Comparison of ENCODE assay signal across 8 cellular contexts in the genomic region with DNA sequence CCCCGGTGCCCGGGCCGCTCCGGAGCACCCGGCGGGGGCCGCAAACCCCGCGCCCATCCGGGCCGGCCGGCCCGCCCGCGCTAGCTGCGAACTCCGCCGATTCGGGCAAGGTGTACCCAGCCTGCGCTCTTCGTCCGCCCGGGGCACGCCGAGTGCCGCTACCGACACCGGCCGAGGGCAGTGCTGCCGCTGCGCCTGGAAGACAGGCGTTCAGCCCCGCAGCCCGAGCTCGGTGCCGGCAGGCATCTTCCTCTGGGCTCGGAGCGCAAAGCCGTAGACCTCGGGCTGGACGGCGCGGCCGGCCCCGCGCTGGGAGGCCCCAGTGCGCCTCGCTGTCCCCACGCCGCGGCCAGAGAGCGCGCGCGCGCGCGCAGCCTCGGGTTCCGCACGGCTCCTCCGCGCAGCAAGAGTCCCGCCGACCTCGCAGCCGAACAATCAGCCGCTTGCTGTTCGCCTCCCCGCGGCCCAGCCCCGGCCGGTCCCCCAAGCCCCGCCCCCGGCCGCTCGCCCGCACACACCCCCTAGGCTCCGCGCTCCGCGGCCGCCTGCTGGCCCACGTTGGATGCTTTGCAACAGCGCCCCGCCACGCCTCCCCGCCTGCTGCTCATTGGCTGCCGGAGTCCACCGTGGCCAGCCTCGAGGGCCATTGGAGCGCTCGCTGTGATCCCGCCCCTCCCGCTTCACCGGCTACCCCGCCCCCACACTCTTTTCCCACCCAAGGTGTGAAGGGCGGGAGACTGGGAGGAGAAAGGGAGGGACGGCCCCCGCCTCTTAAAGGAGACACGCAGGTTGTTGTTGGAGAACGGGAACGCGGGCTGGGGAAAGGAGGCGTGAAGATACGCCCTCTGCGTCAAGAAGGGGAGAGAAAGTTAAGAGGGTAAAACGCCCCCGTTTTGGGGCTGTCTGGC. TPM values are rescaled to one million over a fixed set of nuclear protein-coding genes. Genes with fewer than 3 reads are reported as not detected.
A peak's percentile ranks its signal among the peaks of the same experiment; 100 is the strongest.
DNase-seq lines count a peak whose midpoint lies in the region; ATAC-seq and TF ChIP-seq lines count a peak whose summit lies in the region.

A gene with protein sequence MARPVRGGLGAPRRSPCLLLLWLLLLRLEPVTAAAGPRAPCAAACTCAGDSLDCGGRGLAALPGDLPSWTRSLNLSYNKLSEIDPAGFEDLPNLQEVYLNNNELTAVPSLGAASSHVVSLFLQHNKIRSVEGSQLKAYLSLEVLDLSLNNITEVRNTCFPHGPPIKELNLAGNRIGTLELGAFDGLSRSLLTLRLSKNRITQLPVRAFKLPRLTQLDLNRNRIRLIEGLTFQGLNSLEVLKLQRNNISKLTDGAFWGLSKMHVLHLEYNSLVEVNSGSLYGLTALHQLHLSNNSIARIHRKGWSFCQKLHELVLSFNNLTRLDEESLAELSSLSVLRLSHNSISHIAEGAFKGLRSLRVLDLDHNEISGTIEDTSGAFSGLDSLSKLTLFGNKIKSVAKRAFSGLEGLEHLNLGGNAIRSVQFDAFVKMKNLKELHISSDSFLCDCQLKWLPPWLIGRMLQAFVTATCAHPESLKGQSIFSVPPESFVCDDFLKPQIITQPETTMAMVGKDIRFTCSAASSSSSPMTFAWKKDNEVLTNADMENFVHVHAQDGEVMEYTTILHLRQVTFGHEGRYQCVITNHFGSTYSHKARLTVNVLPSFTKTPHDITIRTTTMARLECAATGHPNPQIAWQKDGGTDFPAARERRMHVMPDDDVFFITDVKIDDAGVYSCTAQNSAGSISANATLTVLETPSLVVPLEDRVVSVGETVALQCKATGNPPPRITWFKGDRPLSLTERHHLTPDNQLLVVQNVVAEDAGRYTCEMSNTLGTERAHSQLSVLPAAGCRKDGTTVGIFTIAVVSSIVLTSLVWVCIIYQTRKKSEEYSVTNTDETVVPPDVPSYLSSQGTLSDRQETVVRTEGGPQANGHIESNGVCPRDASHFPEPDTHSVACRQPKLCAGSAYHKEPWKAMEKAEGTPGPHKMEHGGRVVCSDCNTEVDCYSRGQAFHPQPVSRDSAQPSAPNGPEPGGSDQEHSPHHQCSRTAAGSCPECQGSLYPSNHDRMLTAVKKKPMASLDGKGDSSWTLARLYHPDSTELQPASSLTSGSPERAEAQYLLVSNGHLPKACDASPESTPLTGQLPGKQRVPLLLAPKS (minus strand): TSS at position 448 of the 908 bp plus-strand sequence. CDS start 615 bp downstream, outside the sequence.

- peaks cover 3% of the 10 kb centered on the region; the same call in 1 of the 2 replicates for H3K27me3 ChIP-seq in HUES48 (ENCODE audit: control insufficient read depth, insufficient read depth, low read length)
- H3K27me3 ChIP-seq in OCI-LY3 (ENCODE audit: low read depth, low read length): peaks cover 14% of the 10 kb centered on the region
- H3K27me3 ChIP-seq in mononuclear cell (ENCODE audit: insufficient read depth, low read length): peaks cover 7% of the 10 kb centered on the region

- peak within 1 kb of the TSS; percentile 59 for H2AFZ ChIP-seq in OCI-LY3 (ENCODE audit: low read depth, low read length)

- peaks cover 31% of the 10 kb centered on the region for H4K20me1 ChIP-seq in OCI-LY3 (ENCODE audit: insufficient read depth, low read length)

- peak; percentile 90 for DNase-seq in Caki2 (ENCODE audit: low read depth)
- peak; percentile 99 for DNase-seq in activated T-cell treated with anti-CD3 and anti-CD28 coated beads for 24 hours (ENCODE audit: low read depth)
- DNase-seq in epithelial cell of esophagus (ENCODE audit: low read depth): peak; percentile 99
- DNase-seq in stimulated activated CD8-positive, alpha-beta memory T cell treated with anti-CD3 and anti-CD28 coated beads, Interleukin-2, amount 100 ng/mL, for 48 hours (ENCODE audit: low read depth in 2 of 2): peak; percentile 98 to 99

- H3K4me3 ChIP-seq in HUES48 (ENCODE audit: low read depth, low read length) (peak within 1 kb of the TSS; percentile 91), OCI-LY3 (ENCODE audit: low read length) (peak within 1 kb of the TSS; percentile 87), epithelial cell of esophagus (ENCODE audit: low read length) (peak within 1 kb of the TSS; percentile 69), mononuclear cell (ENCODE audit: low read length) (peak within 1 kb of the TSS; percentile 63)

- H3K36me3 ChIP-seq in HUES48 (ENCODE audit: control insufficient read depth, insufficient read depth, low read length): no peaks in the 10 kb centered on the region
- no peaks in the 10 kb centered on the region for H3K36me3 ChIP-seq in OCI-LY3 (replicated peaks; ENCODE audit: low read depth, low read length)

- in situ Hi-C loops in Caki2 (cut with HindIII; ENCODE audit: low pct_unique_long_range_greater_than_20kb, low sequenced_read_pairs): no loop called here

- TF ChIP-seq CTCF in OCI-LY3 (IDR thresholded peaks at IDR 0.05; ENCODE audit: low read depth, low read length) (no peak), epithelial cell of esophagus (IDR thresholded peaks at IDR 0.05; ENCODE audit: insufficient read depth, low read depth, low read length, missing control alignments) (peak; percentile 23)

- H3K4me1 ChIP-seq in HUES48 (ENCODE audit: control insufficient read depth, insufficient read depth, low read length) (peaks cover 57% of the 10 kb centered on the region), OCI-LY3 (ENCODE audit: low read length) (peaks cover 47% of the 10 kb centered on the region), mononuclear cell (ENCODE audit: insufficient read depth, low read length) (peaks cover 15% of the 10 kb centered on the region)

- H3K27ac ChIP-seq in HUES48 (ENCODE audit: low read depth, low read length) (peak within 1 kb of the TSS; percentile 84), OCI-LY3 (ENCODE audit: low read length) (peak within 1 kb of the TSS; percentile 36)

- ATAC-seq in GM21423 (IDR thresholded peaks at IDR 0.05; ENCODE audit: unreplicated experiment): peak; percentile 97

- no peaks in the 10 kb centered on the region for H3K9me3 ChIP-seq in HUES48 (ENCODE audit: control insufficient read depth, insufficient read depth, low read length)
- no peaks in the 10 kb centered on the region for H3K9me3 ChIP-seq in OCI-LY3 (ENCODE audit: insufficient read depth, low read length)
- H3K9me3 ChIP-seq in mononuclear cell (ENCODE audit: low read depth, low read length): no peaks in the 10 kb centered on the region

- peaks cover 48% of the 10 kb centered on the region for H3K79me2 ChIP-seq in OCI-LY3 (ENCODE audit: low read length)

- H3K9ac ChIP-seq in HUES48 (ENCODE audit: low read depth, low read length) (peak within 1 kb of the TSS; percentile 88), OCI-LY3 (ENCODE audit: low read length) (peak within 1 kb of the TSS; percentile 80)

- peak within 1 kb of the TSS; percentile 86 for H3K4me2 ChIP-seq in OCI-LY3 (ENCODE audit: low read length)

RNA-seq across cellular contexts. Expression of the gene that starts here (rescaled TPM):
- total RNA-seq in Caki2 (2014; rRNA removed; shearing (Covaris generic); ENCODE audit: low replicate concordance): 4.0 and 4.7 TPM in 2 replicates
- total RNA-seq in mononuclear cell: 21.4 TPM

Comparison
In these comparisons a context has a peak if more than half of its experiments do, and no peak if none do; other contexts are left out.
1. Peak in every context shown above with its lines: DNase-seq, ATAC-seq, H3K4me3 ChIP-seq and H3K27ac ChIP-seq.